In genomic region chr15:22174088-22174487, GRCh38 we compare ENCODE assay signal across 8 cellular contexts.
DNase-seq lines count a peak whose midpoint lies in the region; ATAC-seq lines count a peak whose summit lies in the region.
"Not testable (repeated sequence)": the region's sequence is repeated elsewhere in the genome, so short reads cannot be mapped to it uniquely, and the experiment has no call there.

No MANE protein-coding gene starts in this region.

- not testable (repeated sequence) for H3K36me3 Mint-ChIP-seq in activated naive CD8-positive, alpha-beta T cell treated with anti-CD3 and anti-CD28 coated beads, Interleukin-2, amount 10 ng/mL, durations not matched to agents 7 days and 5 days

- not testable (repeated sequence) for H3K27me3 Mint-ChIP-seq in activated naive CD8-positive, alpha-beta T cell treated with anti-CD3 and anti-CD28 coated beads, Interleukin-2, amount 10 ng/mL, durations not matched to agents 7 days and 5 days; stimulated activated naive CD8-positive, alpha-beta T cell treated with anti-CD3 and anti-CD28 coated beads, Interleukin-15, amount 100 ng/mL, for 72 hours

- not testable (repeated sequence) for H3K4me1 Mint-ChIP-seq in activated naive CD8-positive, alpha-beta T cell treated with anti-CD3 and anti-CD28 coated beads, Interleukin-2, amount 10 ng/mL, durations not matched to agents 7 days and 5 days; stimulated activated naive CD8-positive, alpha-beta T cell treated with anti-CD3 and anti-CD28 coated beads, Interleukin-15, amount 100 ng/mL, for 72 hours

- not testable (repeated sequence) for H3K27ac Mint-ChIP-seq in activated naive CD8-positive, alpha-beta T cell treated with anti-CD3 and anti-CD28 coated beads, Interleukin-2, amount 10 ng/mL, durations not matched to agents 7 days and 5 days; stimulated activated naive CD8-positive, alpha-beta T cell treated with anti-CD3 and anti-CD28 coated beads, Interleukin-15, amount 100 ng/mL, for 72 hours

- ATAC-seq in GM18519 (IDR thresholded peaks at IDR 0.05; ENCODE audit: low FRiP score, unreplicated experiment) (peak; percentile 42), GM19372 (IDR thresholded peaks at IDR 0.05; ENCODE audit: low read depth, unreplicated experiment) (peak; percentile 54), GM21528 (IDR thresholded peaks at IDR 0.05; ENCODE audit: low FRiP score, unreplicated experiment) (peak; percentile 55), HG02798 (IDR thresholded peaks at IDR 0.05; ENCODE audit: poor library complexity, unreplicated experiment) (peak; percentile 55), HG03095 (IDR thresholded peaks at IDR 0.05; ENCODE audit: unreplicated experiment) (peak; percentile 54), HG03460 (IDR thresholded peaks at IDR 0.05; ENCODE audit: unreplicated experiment) (peak; percentile 48)
- ATAC-seq in activated naive CD8-positive, alpha-beta T cell treated with anti-CD3 and anti-CD28 coated beads, Interleukin-2, amount 10 ng/mL, durations not matched to agents 7 days and 5 days (ENCODE audit: low read depth), result peak; percentile 19
- peak; percentile 57 for ATAC-seq in stimulated activated naive CD8-positive, alpha-beta T cell treated with anti-CD3 and anti-CD28 coated beads, Interleukin-15, amount 100 ng/mL, for 72 hours

- H3K4me3 Mint-ChIP-seq in activated naive CD8-positive, alpha-beta T cell treated with anti-CD3 and anti-CD28 coated beads, Interleukin-2, amount 10 ng/mL, durations not matched to agents 7 days and 5 days; stimulated activated naive CD8-positive, alpha-beta T cell treated with anti-CD3 and anti-CD28 coated beads, Interleukin-15, amount 100 ng/mL, for 72 hours: not testable (repeated sequence)

- POLR2A ChIA-PET in activated naive CD8-positive, alpha-beta T cell treated with anti-CD3 and anti-CD28 coated beads, Interleukin-2, amount 10 ng/mL, durations not matched to agents 7 days and 5 days (lab: Charles Lee), result not testable (repeated sequence)

- DNase-seq in activated naive CD8-positive, alpha-beta T cell treated with anti-CD3 and anti-CD28 coated beads, Interleukin-2, amount 10 ng/mL, durations not matched to agents 7 days and 5 days; stimulated activated naive CD8-positive, alpha-beta T cell treated with anti-CD3 and anti-CD28 coated beads, Interleukin-15, amount 100 ng/mL, for 72 hours: not testable (repeated sequence)

- not testable (repeated sequence) for H3K9me3 Mint-ChIP-seq in activated naive CD8-positive, alpha-beta T cell treated with anti-CD3 and anti-CD28 coated beads, Interleukin-2, amount 10 ng/mL, durations not matched to agents 7 days and 5 days; stimulated activated naive CD8-positive, alpha-beta T cell treated with anti-CD3 and anti-CD28 coated beads, Interleukin-15, amount 100 ng/mL, for 72 hours
